ENCODE assay signal across 9 cellular contexts in the genomic region with DNA sequence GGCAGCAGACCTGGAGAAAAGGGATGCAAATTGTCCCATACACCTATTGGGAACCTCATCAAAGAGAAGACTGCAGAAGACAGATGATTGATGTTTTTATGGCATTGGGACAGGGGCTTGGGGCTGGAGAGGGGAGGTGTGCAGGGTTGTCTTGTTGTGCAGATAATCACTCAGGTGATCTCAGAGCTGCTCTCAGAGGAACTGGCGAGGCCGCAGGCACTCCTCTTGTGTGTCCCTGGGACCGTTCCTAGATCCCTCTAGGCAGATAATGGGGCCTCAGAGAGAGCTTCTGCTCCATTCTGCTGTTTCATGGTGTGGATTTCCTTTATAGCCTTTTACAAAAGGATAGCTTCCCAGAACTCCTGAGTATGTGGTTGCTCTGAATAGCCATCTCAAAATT. TPM values are rescaled to one million over a fixed set of nuclear protein-coding genes. Genes with fewer than 3 reads are reported as not detected.
DNase-seq lines count a peak whose midpoint lies in the region; ATAC-seq and TF ChIP-seq lines count a peak whose summit lies in the region.
"Had no signal": no experiment of that assay in that cellular context is flagged by ENCODE, and none has a peak within 500 bp of the region (broad histone marks: within the 10 kb centered on the region; RNA-seq: fewer than 3 reads in every experiment).

No MANE protein-coding gene starts in this region.

- CTCF ChIA-PET in activated CD4-positive, alpha-beta T cell treated with anti-CD3 and anti-CD28 coated beads for 36 hours (lab: Charles Lee): interaction anchor here (0.7 to 1.6 kb wide), 2 partner anchors 9 to 256 kb away, joined by 3 to 4 read pairs; no protein-coding TSS in a partner anchor

- peak overlapping the region; percentile 91 for H3K27ac Mint-ChIP-seq in activated CD4-positive, alpha-beta T cell treated with anti-CD3 and anti-CD28 coated beads for 36 hours
- peak overlapping the region; percentile 98 for H3K27ac Mint-ChIP-seq in activated T-helper 1 cell treated with anti-CD3 and anti-CD28 coated beads, Interleukin-12 subunit alpha, Interleukin-12 subunit beta, Interleukin-2, Interleukin-4 antibody, amounts not matched to agents 30 ng/mL and 10 ng/mL and 1 ng/mL, durations not matched to agents 14 hours and 24 hours and 36 hours

- H3K36me3 ChIP-seq in kidney epithelial cell (ENCODE audit: control insufficient read depth, insufficient read depth, low read length) (no peaks in the 10 kb centered on the region), mucosa of descending colon (ENCODE audit: low read depth) (no peaks in the 10 kb centered on the region)

- peaks cover 61% of the 10 kb centered on the region for H3K4me1 Mint-ChIP-seq in activated CD4-positive, alpha-beta T cell treated with anti-CD3 and anti-CD28 coated beads for 36 hours
- peaks cover 58% of the 10 kb centered on the region for H3K4me1 Mint-ChIP-seq in activated T-helper 1 cell treated with anti-CD3 and anti-CD28 coated beads, Interleukin-12 subunit alpha, Interleukin-12 subunit beta, Interleukin-2, Interleukin-4 antibody, amounts not matched to agents 30 ng/mL and 10 ng/mL and 1 ng/mL, durations not matched to agents 14 hours and 24 hours and 36 hours (ENCODE audit: low read depth)

- intact Hi-C loops in activated CD4-positive, alpha-beta T cell treated with anti-CD3 and anti-CD28 coated beads for 36 hours (cut with DNase I, micrococcal nuclease): loop anchor here (2.0 to 10.0 kb wide), 6 partner anchors 43 to 833 kb away; a partner anchor contains a TSS
- intact Hi-C loops in activated T-helper 1 cell treated with anti-CD3 and anti-CD28 coated beads, Interleukin-12 subunit alpha, Interleukin-12 subunit beta, Interleukin-2, Interleukin-4 antibody, amounts not matched to agents 30 ng/mL and 10 ng/mL and 1 ng/mL, durations not matched to agents 14 hours and 24 hours and 36 hours (cut with micrococcal nuclease): loop anchor here (2.0 kb wide), 1 partner anchor 43 kb away; no protein-coding TSS in a partner anchor
- intact Hi-C loops in mucosa of descending colon (cut with DNase I, micrococcal nuclease): no loop called here

- DNase-seq in activated CD4-positive, alpha-beta T cell treated with anti-CD3 and anti-CD28 coated beads for 36 hours: peak; percentile 38
- no peak for DNase-seq in activated CD4-positive, alpha-beta T cell treated with anti-CD3 and anti-CD28 coated beads for 1 hour
- DNase-seq in activated T-helper 1 cell treated with anti-CD3 and anti-CD28 coated beads, Interleukin-12 subunit alpha, Interleukin-12 subunit beta, Interleukin-2, Interleukin-4 antibody, amounts not matched to agents 30 ng/mL and 10 ng/mL and 1 ng/mL, durations not matched to agents 14 hours and 24 hours and 36 hours (ENCODE audit: low spot score): no peak
- no peak for DNase-seq in kidney epithelial cell (ENCODE audit: low read depth)
- DNase-seq in superior temporal gyrus (ENCODE audit: extremely low spot score): no peak
- DNase-seq in mucosa of descending colon: no peak
- DNase-seq: DMS79 treated with DMSO at 0.1 percent for 48 hours had no signal

- H3K4me1 ChIP-seq in mucosa of descending colon (ENCODE audit: low read depth): peaks cover 44% of the 10 kb centered on the region

- H3K4me3 Mint-ChIP-seq in activated CD4-positive, alpha-beta T cell treated with anti-CD3 and anti-CD28 coated beads for 36 hours: peak overlapping the region; percentile 98
- peak overlapping the region; percentile 100 for H3K4me3 Mint-ChIP-seq in activated T-helper 1 cell treated with anti-CD3 and anti-CD28 coated beads, Interleukin-12 subunit alpha, Interleukin-12 subunit beta, Interleukin-2, Interleukin-4 antibody, amounts not matched to agents 30 ng/mL and 10 ng/mL and 1 ng/mL, durations not matched to agents 14 hours and 24 hours and 36 hours

- no peaks in the 10 kb centered on the region for H3K9me3 ChIP-seq in mucosa of descending colon

- H3K27me3 ChIP-seq in kidney epithelial cell (ENCODE audit: control insufficient read depth, insufficient read depth, low read length): no peaks in the 10 kb centered on the region

- TF ChIP-seq CTCF in kidney epithelial cell (IDR thresholded peaks at IDR 0.05; ENCODE audit: insufficient read depth, low read length, poor library complexity, severe bottlenecking) (no peak), mucosa of descending colon (IDR thresholded peaks at IDR 0.05) (no peak)

- peak overlapping the region; percentile 73 for H3K4me3 ChIP-seq in kidney epithelial cell (ENCODE audit: low read depth, low read length)
- H3K4me3 ChIP-seq in mucosa of descending colon: no peak overlapping the region

- no peak for ATAC-seq in activated CD4-positive, alpha-beta T cell treated with anti-CD3 and anti-CD28 coated beads for 36 hours
- no peak for ATAC-seq in HG03095 (IDR thresholded peaks at IDR 0.05; ENCODE audit: unreplicated experiment)
- no peak for ATAC-seq in mucosa of descending colon

- POLR2A ChIA-PET in activated CD4-positive, alpha-beta T cell treated with anti-CD3 and anti-CD28 coated beads for 36 hours (lab: Charles Lee): interaction anchor here (0.6 to 1.1 kb wide), 2 partner anchors 42 to 1468 kb away, joined by 4 to 7 read pairs; a partner anchor contains a TSS

- H3K9me3 Mint-ChIP-seq in activated CD4-positive, alpha-beta T cell treated with anti-CD3 and anti-CD28 coated beads for 36 hours (ENCODE audit: low read depth): no peaks in the 10 kb centered on the region
- no peaks in the 10 kb centered on the region for H3K9me3 Mint-ChIP-seq in activated T-helper 1 cell treated with anti-CD3 and anti-CD28 coated beads, Interleukin-12 subunit alpha, Interleukin-12 subunit beta, Interleukin-2, Interleukin-4 antibody, amounts not matched to agents 30 ng/mL and 10 ng/mL and 1 ng/mL, durations not matched to agents 14 hours and 24 hours and 36 hours

- peaks cover 32% of the 10 kb centered on the region for H3K36me3 Mint-ChIP-seq in activated CD4-positive, alpha-beta T cell treated with anti-CD3 and anti-CD28 coated beads for 36 hours (ENCODE audit: low read depth)
- H3K36me3 Mint-ChIP-seq in activated T-helper 1 cell treated with anti-CD3 and anti-CD28 coated beads, Interleukin-12 subunit alpha, Interleukin-12 subunit beta, Interleukin-2, Interleukin-4 antibody, amounts not matched to agents 30 ng/mL and 10 ng/mL and 1 ng/mL, durations not matched to agents 14 hours and 24 hours and 36 hours (ENCODE audit: low read depth): peaks cover 25% of the 10 kb centered on the region

- H3K27me3 Mint-ChIP-seq in activated CD4-positive, alpha-beta T cell treated with anti-CD3 and anti-CD28 coated beads for 36 hours: no peaks in the 10 kb centered on the region
- H3K27me3 Mint-ChIP-seq in activated T-helper 1 cell treated with anti-CD3 and anti-CD28 coated beads, Interleukin-12 subunit alpha, Interleukin-12 subunit beta, Interleukin-2, Interleukin-4 antibody, amounts not matched to agents 30 ng/mL and 10 ng/mL and 1 ng/mL, durations not matched to agents 14 hours and 24 hours and 36 hours (ENCODE audit: insufficient read depth): no peaks in the 10 kb centered on the region

- H3K27ac ChIP-seq in temporal lobe (ENCODE audit: low read depth, low read length): peak overlapping the region; percentile 75

RNA-seq across cellular contexts. Expression of a gene that starts 1.6 kb away (rescaled TPM):
- 100 to 1,000 TPM; 334 to 366 TPM for total RNA-seq in activated CD4-positive, alpha-beta T cell treated with anti-CD3 and anti-CD28 coated beads for 36 hours
- 282 and 290 TPM in 2 replicates for total RNA-seq in activated T-helper 1 cell treated with anti-CD3 and anti-CD28 coated beads, Interleukin-12 subunit alpha, Interleukin-12 subunit beta, Interleukin-2, Interleukin-4 antibody, amounts not matched to agents 30 ng/mL and 10 ng/mL and 1 ng/mL, durations not matched to agents 14 hours and 24 hours and 36 hours
- total RNA-seq in kidney epithelial cell (111 and 141 TPM in 2 replicates), temporal lobe (16.0 TPM), mucosa of descending colon (100 to 1,000 TPM; 135 to 143 (median 136) TPM)

RNA-seq across cellular contexts. Expression of a gene that starts 42.1 kb away (rescaled TPM):
- 1 to 10 TPM; 4.7 to 4.9 TPM for total RNA-seq in activated CD4-positive, alpha-beta T cell treated with anti-CD3 and anti-CD28 coated beads for 36 hours
- 5.5 and 5.9 TPM in 2 replicates for total RNA-seq in activated T-helper 1 cell treated with anti-CD3 and anti-CD28 coated beads, Interleukin-12 subunit alpha, Interleukin-12 subunit beta, Interleukin-2, Interleukin-4 antibody, amounts not matched to agents 30 ng/mL and 10 ng/mL and 1 ng/mL, durations not matched to agents 14 hours and 24 hours and 36 hours
- 14.4 and 19.1 TPM in 2 replicates for total RNA-seq in kidney epithelial cell
- 10.6 TPM for total RNA-seq in temporal lobe
- 10 to 100 TPM; 13.8 to 18.1 (median 14.0) TPM for total RNA-seq in mucosa of descending colon

RNA-seq across cellular contexts. Expression of a gene that starts 42.2 kb away (rescaled TPM):
- total RNA-seq in activated CD4-positive, alpha-beta T cell treated with anti-CD3 and anti-CD28 coated beads for 36 hours: 10 to 100 TPM; 20.2 to 22.7 TPM
- 20.1 and 22.2 TPM in 2 replicates for total RNA-seq in activated T-helper 1 cell treated with anti-CD3 and anti-CD28 coated beads, Interleukin-12 subunit alpha, Interleukin-12 subunit beta, Interleukin-2, Interleukin-4 antibody, amounts not matched to agents 30 ng/mL and 10 ng/mL and 1 ng/mL, durations not matched to agents 14 hours and 24 hours and 36 hours
- total RNA-seq in kidney epithelial cell (22.7 and 26.4 TPM in 2 replicates), temporal lobe (5.7 TPM), mucosa of descending colon (10 to 100 TPM; 39.7 to 44.8 (median 42.5) TPM)

Comparison
In these comparisons a context has a peak if more than half of its experiments do, and no peak if none do; other contexts are left out.
1. intact Hi-C loops: an anchor here in activated CD4-positive, alpha-beta T cell treated with anti-CD3 and anti-CD28 coated beads for 36 hours (2.0 to 10.0 kb wide) and activated T-helper 1 cell treated with anti-CD3 and anti-CD28 coated beads, Interleukin-12 subunit alpha, Interleukin-12 subunit beta, Interleukin-2, Interleukin-4 antibody, amounts not matched to agents 30 ng/mL and 10 ng/mL and 1 ng/mL, durations not matched to agents 14 hours and 24 hours and 36 hours (2.0 kb wide); none called in mucosa of descending colon.